In genomic region chr1:101356604-101357443, GRCh38 we compare ENCODE assay signal across 8 cellular contexts.
A peak's percentile ranks its signal among the peaks of the same experiment; 100 is the strongest.
DNase-seq lines count a peak whose midpoint lies in the region; ATAC-seq and TF ChIP-seq lines count a peak whose summit lies in the region.

No MANE protein-coding gene starts in this region.

- no peaks in the 10 kb centered on the region for H3K27me3 Mint-ChIP-seq in stimulated activated naive CD8-positive, alpha-beta T cell treated with anti-CD3 and anti-CD28 coated beads, Interleukin-15, amount 100 ng/mL, for 72 hours

- peak; percentile 56 for ATAC-seq in stimulated activated naive CD8-positive, alpha-beta T cell treated with anti-CD3 and anti-CD28 coated beads, Interleukin-15, amount 100 ng/mL, for 72 hours
- no peak for ATAC-seq in stimulated activated naive CD8-positive, alpha-beta T cell treated with anti-CD3 and anti-CD28 coated beads, Interleukin-15, Interleukin-2, amounts not matched to agents 100 U/mL and 50 U/mL, for 24 hours
- ATAC-seq in HG02642 (IDR thresholded peaks at IDR 0.05; ENCODE audit: poor library complexity, unreplicated experiment): peak; percentile 31

- H3K27ac Mint-ChIP-seq in stimulated activated naive CD8-positive, alpha-beta T cell treated with anti-CD3 and anti-CD28 coated beads, Interleukin-15, amount 100 ng/mL, for 72 hours: no peak overlapping the region

- no peak overlapping the region for H3K4me3 ChIP-seq in thymus (ENCODE audit: low read length)

- H3K9me3 ChIP-seq in KOPT-K1 (ENCODE audit: insufficient read depth, low read length, poor library complexity, severe bottlenecking) (peaks cover 15% of the 10 kb centered on the region), thymus (ENCODE audit: control insufficient read depth) (no peaks in the 10 kb centered on the region)

- 61% methylated on average over 5 of the region's 5 CpGs for whole genome bisulfite sequencing in thymus

- DNase-seq in stimulated activated naive CD8-positive, alpha-beta T cell treated with anti-CD3 and anti-CD28 coated beads, Interleukin-15, amount 100 ng/mL, for 72 hours: no peak
- no peak for DNase-seq in stimulated activated naive CD8-positive, alpha-beta T cell treated with anti-CD3 and anti-CD28 coated beads, Interleukin-15, Interleukin-2, amounts not matched to agents 100 U/mL and 50 U/mL, for 24 hours
- DNase-seq in GM20000 (ENCODE audit: low spot score): no peak
- no peak for DNase-seq in stimulated activated CD4-positive, alpha-beta T cell treated with anti-CD3 and anti-CD28 coated beads, Interleukin-2, amount 100 ng/mL, for 24 hours
- no peak for DNase-seq in NOMO-1 (lab: John Stamatoyannopoulos, UW; ENCODE audit: unreplicated experiment in 2 of 2)

- H3K36me3 ChIP-seq in KOPT-K1 (ENCODE audit: insufficient read depth, low read length) (no peaks in the 10 kb centered on the region; the same call in 1 of the 2 replicates), thymus (ENCODE audit: control insufficient read depth, insufficient read depth) (no peaks in the 10 kb centered on the region)

- peak overlapping the region; percentile 96 for H3K27ac ChIP-seq in KOPT-K1 (ENCODE audit: low read depth, low read length, poor library complexity, severe bottlenecking)
- H3K27ac ChIP-seq in thymus (ENCODE audit: low read depth): peak overlapping the region; percentile 42

- H3K27me3 ChIP-seq in thymus (ENCODE audit: control insufficient read depth, insufficient read depth): no peaks in the 10 kb centered on the region

- TF ChIP-seq CTCF in GM20000 (IDR thresholded peaks at IDR 0.05; ENCODE audit: extremely low read depth, missing control alignments): no peak

- no peak overlapping the region for H3K4me3 Mint-ChIP-seq in stimulated activated naive CD8-positive, alpha-beta T cell treated with anti-CD3 and anti-CD28 coated beads, Interleukin-15, amount 100 ng/mL, for 72 hours

- H3K4me1 Mint-ChIP-seq in stimulated activated naive CD8-positive, alpha-beta T cell treated with anti-CD3 and anti-CD28 coated beads, Interleukin-15, amount 100 ng/mL, for 72 hours: peaks cover 22% of the 10 kb centered on the region

- H3K9me3 Mint-ChIP-seq in stimulated activated naive CD8-positive, alpha-beta T cell treated with anti-CD3 and anti-CD28 coated beads, Interleukin-15, amount 100 ng/mL, for 72 hours: no peaks in the 10 kb centered on the region

- H3K4me1 ChIP-seq in thymus (ENCODE audit: control insufficient read depth, insufficient read depth, low read length): peaks cover 9% of the 10 kb centered on the region
